1 cellular context compared by ENCODE assay signal in genomic region chr6:43538986-43539385, GRCh38. TPM values are rescaled to one million over a fixed set of nuclear protein-coding genes. Genes with fewer than 3 reads are reported as not detected.
"Had no signal": no experiment of that assay in that cellular context is flagged by ENCODE, and none has a peak within 500 bp of the region (broad histone marks: within the 10 kb centered on the region; RNA-seq: fewer than 3 reads in every experiment).

No MANE protein-coding gene starts in this region.

RNA-seq across cellular contexts. Expression of gene LRRC73, which starts 28.8 kb away (rescaled TPM):
- total RNA-seq: H7 had no signal
